In genomic region chr19:2042485-2043268, GRCh38 we compare ENCODE assay signal across 8 cellular contexts. TPM values are rescaled to one million over a fixed set of nuclear protein-coding genes. Genes with fewer than 3 reads are reported as not detected.
DNase-seq lines count a peak whose midpoint lies in the region; ATAC-seq and TF ChIP-seq lines count a peak whose summit lies in the region.

No MANE protein-coding gene starts in this region.

- no peak overlapping the region for H3K56ac ChIP-seq in IMR-90 (ENCODE audit: extremely low read depth, insufficient read depth, low read length)

- TF ChIP-seq RAD21 in IMR-90 (IDR thresholded peaks at IDR 0.05; ENCODE audit: low read length), result no peak

- H3K36me3 Mint-ChIP-seq in neural crest cell (ENCODE audit: low read depth), result no peaks in the 10 kb centered on the region

- no TSS peak for BruUV-seq in IMR-90 (replicated peaks; lab: Mats Ljungman, UMichigan)

- H3K4me2 ChIP-seq in IMR-90 (ENCODE audit: low read depth, low read length), result peak overlapping the region; percentile 11

- TF ChIP-seq POLR2A in GM10847 (IDR thresholded peaks at IDR 0.05; ENCODE audit: extremely low read depth, insufficient read length) (peak; percentile 19), IMR-90 (IDR thresholded peaks at IDR 0.05; ENCODE audit: low read depth, low read length) (no peak)

- ATAC-seq in IMR-90 (ENCODE audit: low read depth), result no peak

- WGBS in IMR-90 (ENCODE audit: extremely low coverage in 2 of 2, insufficient read length in 1 of 2), 2 experiments, result 21% methylated on average over 7 of the region's 30 CpGs; no CpG with 5 or more reads in 1 of the 2 experiments

- H3K4me3 Mint-ChIP-seq in neural crest cell, result no peak overlapping the region

- peak overlapping the region; percentile 99 for H2AK9ac ChIP-seq in IMR-90 (replicated peaks; ENCODE audit: low read depth, low read length, poor library complexity)

- peaks cover 5 to 43% of the 10 kb centered on the region in 2 experiments; a peak in 3 of 4 replicates for H3K79me1 ChIP-seq in IMR-90 (ENCODE audit: low read depth in 1 of 2, low read length in 2 of 2)

- H3K23ac ChIP-seq in IMR-90 (ENCODE audit: low read depth, low read length), result no peak overlapping the region

- H3K27ac Mint-ChIP-seq in neural crest cell (ENCODE audit: unreplicated experiment), result peak overlapping the region; percentile 43

- no peak overlapping the region; the same call in 1 of the 2 replicates for H2BK20ac ChIP-seq in IMR-90 (ENCODE audit: low read depth, low read length)

- H3K4me3 ChIP-seq in IMR-90 (ENCODE audit: insufficient read depth, low read depth, low read length), result no peak overlapping the region
- H3K4me3 ChIP-seq in duodenal mucosa (ENCODE audit: low read depth in 1 of 2, low read length in 2 of 2), result peak overlapping the region; percentile 50 to 60

- intact Hi-C loops in IMR-90 (cut with micrococcal nuclease), result no loop called here

- H3K9me3 Mint-ChIP-seq in neural crest cell, result no peaks in the 10 kb centered on the region

- peak overlapping the region; percentile 90 to 99 for H4K8ac ChIP-seq in IMR-90 (ENCODE audit: low read depth in 2 of 2, low read length in 2 of 2)

- H3K14ac ChIP-seq in IMR-90 (replicated peaks; ENCODE audit: low read depth, low read length), result peak overlapping the region; percentile 76

- 0 out of 2 replicates have a peak, but pooled peaks cover 4% of the 10 kb centered on the region for H3K9me1 ChIP-seq in IMR-90 (ENCODE audit: insufficient read depth, low read length)

- DNase-seq in IMR-90 (no peak), neural crest cell (ENCODE audit: low read depth, low spot score) (no peak), NCI-H1417 treated with DMSO at 0.1 percent for 48 hours (lab: John Stamatoyannopoulos, UW) (no peak), NCI-H2227 (lab: John Stamatoyannopoulos, UW; ENCODE audit: unreplicated experiment) (no peak), NCI-H2227 treated with DMSO at 0.1 percent for 48 hours (lab: John Stamatoyannopoulos, UW) (no peak), HT-29 (ENCODE audit: low spot score) (no peak)

- CTCF ChIA-PET in IMR-90 (lab: Yijun Ruan, JAX), result no interaction called here

- H3K4ac ChIP-seq in IMR-90 (ENCODE audit: low read depth, low read length), result peak overlapping the region; percentile 83

- H3K18ac ChIP-seq in IMR-90 (ENCODE audit: low read depth, low read length), result peak overlapping the region; percentile 14; the same call in 1 of the 2 replicates

- in situ Hi-C loops in IMR-90 (cut with MboI; ENCODE audit: low sequenced_read_pairs), result no loop called here

- peak overlapping the region; percentile 70; the same call in 1 of the 2 replicates for H2BK120ac ChIP-seq in IMR-90 (ENCODE audit: low read depth, low read length)

- TF ChIP-seq CTCF in IMR-90 (conservative IDR thresholded peaks at IDR 0.05; ENCODE audit: low read depth, low read length) (no peak), neural crest cell (conservative IDR thresholded peaks at IDR 0.05) (no peak)

- H2AK5ac ChIP-seq in IMR-90 (ENCODE audit: low read depth, low read length), result peak overlapping the region; percentile 59

- peak overlapping the region; percentile 72 for H4K91ac ChIP-seq in IMR-90 (ENCODE audit: insufficient read depth, low read depth, low read length)

- POLR2A ChIA-PET in IMR-90 (lab: Charles Lee; ENCODE audit: unreplicated experiment), result no interaction called here

- peak overlapping the region; percentile 91 for H2AFZ ChIP-seq in IMR-90 (replicated peaks; ENCODE audit: low read length, poor library complexity)

- dilution Hi-C loops in IMR-90 (cut with HindIII; ENCODE audit: low sequenced_read_pairs, unreplicated experiment), result no loop called here

- H3K9ac ChIP-seq in IMR-90 (ENCODE audit: low read depth, low read length) (peak overlapping the region; percentile 60), duodenal mucosa (ENCODE audit: low read depth in 1 of 2, low read length in 2 of 2) (peak overlapping the region; percentile 75 to 76)

- H4K20me1 ChIP-seq in IMR-90 (ENCODE audit: insufficient read depth, low read length), result peaks cover 33% of the 10 kb centered on the region

- no peaks in the 10 kb centered on the region for H3K4me1 Mint-ChIP-seq in neural crest cell

- peak overlapping the region; percentile 74 for H4K5ac ChIP-seq in IMR-90 (ENCODE audit: low read depth, low read length)

- no peaks in the 10 kb centered on the region for H3K27me3 Mint-ChIP-seq in neural crest cell (ENCODE audit: low read depth)

- H3K27me3 ChIP-seq in IMR-90 (ENCODE audit: control insufficient read depth, insufficient read depth, low read length) (no peaks in the 10 kb centered on the region), duodenal mucosa (ENCODE audit: control insufficient read depth in 1 of 2, insufficient read depth in 2 of 2, low read length in 2 of 2) (no peaks in the 10 kb centered on the region)

- peaks cover 54% of the 10 kb centered on the region for H3K36me3 ChIP-seq in IMR-90 (ENCODE audit: control insufficient read depth, insufficient read depth, low read length)
- H3K36me3 ChIP-seq in duodenal mucosa (ENCODE audit: control insufficient read depth in 1 of 2, insufficient read depth in 2 of 2, low read length in 2 of 2), result peaks cover 34 to 63% of the 10 kb centered on the region in 2 donors

- H3K27ac ChIP-seq in IMR-90 (ENCODE audit: insufficient read depth, low read length), result peak overlapping the region; percentile 51
- peak overlapping the region; percentile 96 for H3K27ac ChIP-seq in duodenal mucosa (ENCODE audit: low read depth, low read length)

- peak overlapping the region; percentile 28; the same call in 1 of the 3 replicates for H2BK15ac ChIP-seq in IMR-90 (ENCODE audit: low read depth, low read length)

- H3K9me3 ChIP-seq in IMR-90 (ENCODE audit: control insufficient read depth, insufficient read depth, low read length) (no peaks in the 10 kb centered on the region), duodenal mucosa (ENCODE audit: control insufficient read depth in 1 of 2, low read length in 2 of 2) (no peaks in the 10 kb centered on the region)

- peaks cover 19% of the 10 kb centered on the region for H3K4me1 ChIP-seq in IMR-90 (ENCODE audit: control insufficient read depth, insufficient read depth, low read length)
- H3K4me1 ChIP-seq in duodenal mucosa (ENCODE audit: control insufficient read depth in 1 of 2, insufficient read depth in 2 of 2, low read length in 2 of 2), result peaks cover 52 to 59% of the 10 kb centered on the region in 2 donors

- peak overlapping the region; percentile 29 for H2BK5ac ChIP-seq in IMR-90 (ENCODE audit: low read depth, low read length, poor library complexity, severe bottlenecking)

TF ChIP-seq in IMR-90, 13 proteins besides CTCF, POLR2A, EP300 and RAD21:
- no peak for TF ChIP-seq BHLHE40 (IDR thresholded peaks at IDR 0.05; ENCODE audit: low read depth, low read length)
- TF ChIP-seq MAFK (IDR thresholded peaks at IDR 0.05; ENCODE audit: low read depth, low read length), result no peak

RNA-seq across cellular contexts. Expression of gene MKNK2, which starts 8.4 kb away (rescaled TPM):
- 20.8 and 21.9 TPM in 2 replicates for total RNA-seq in IMR-90 (2012; rRNA removed)
- polyA plus RNA-seq in IMR-90 (2012; rRNA removed), result 31.8 and 37.5 TPM in 2 replicates
- polyA plus RNA-seq in IMR-90 (2012; cell fraction: cytosol; rRNA removed), result 25.9 and 51.6 TPM in 2 replicates
- 57.0 and 142 TPM in 2 replicates for polyA plus RNA-seq in IMR-90 (2012; cell fraction: nucleus; rRNA removed; ENCODE audit: low replicate concordance)
- 115 and 123 TPM in 2 replicates for total RNA-seq in neural crest cell
- total RNA-seq in HT-29 (2014; rRNA removed; shearing (Covaris generic)), result 212 and 223 TPM in 2 replicates

RNA-seq across cellular contexts. Expression of gene BTBD2, which starts 27.2 kb away (rescaled TPM):
- total RNA-seq in IMR-90 (2012; rRNA removed), result 24.4 and 25.8 TPM in 2 replicates
- 65.7 and 67.1 TPM in 2 replicates for polyA plus RNA-seq in IMR-90 (2012; rRNA removed)
- polyA plus RNA-seq in IMR-90 (2012; cell fraction: cytosol; rRNA removed), result 38.7 and 95.6 TPM in 2 replicates
- polyA plus RNA-seq in IMR-90 (2012; cell fraction: nucleus; rRNA removed; ENCODE audit: low replicate concordance), result 53.9 and 143 TPM in 2 replicates
- 138 and 142 TPM in 2 replicates for total RNA-seq in neural crest cell
- total RNA-seq in HT-29 (2014; rRNA removed; shearing (Covaris generic)), result 43.3 and 56.4 TPM in 2 replicates

RNA-seq across cellular contexts. Expression of gene MOB3A, which starts 53.4 kb away (rescaled TPM):
- total RNA-seq in IMR-90 (2012; rRNA removed), result 8.9 and 9.3 TPM in 2 replicates
- polyA plus RNA-seq in IMR-90 (2012; rRNA removed), result 26.5 and 28.8 TPM in 2 replicates
- 20.4 and 29.9 TPM in 2 replicates for polyA plus RNA-seq in IMR-90 (2012; cell fraction: cytosol; rRNA removed)
- polyA plus RNA-seq in IMR-90 (2012; cell fraction: nucleus; rRNA removed; ENCODE audit: low replicate concordance), result 15.3 and 28.7 TPM in 2 replicates
- total RNA-seq in neural crest cell, result 40.0 and 42.1 TPM in 2 replicates
- 7.7 and 9.2 TPM in 2 replicates for total RNA-seq in HT-29 (2014; rRNA removed; shearing (Covaris generic))

RNA-seq across cellular contexts. Expression of gene IZUMO4, which starts 54.0 kb away (rescaled TPM):
- total RNA-seq in IMR-90 (2012; rRNA removed) (0.56 and 0.72 TPM in 2 replicates), neural crest cell (5.5 and 5.6 TPM in 2 replicates)
- 2.8 and 3.4 TPM in 2 replicates for polyA plus RNA-seq in IMR-90 (2012; rRNA removed)
- polyA plus RNA-seq in IMR-90 (2012; cell fraction: cytosol; rRNA removed), result 0.37 and 1.5 TPM in 2 replicates
- 19.5 and 47.8 TPM in 2 replicates for polyA plus RNA-seq in IMR-90 (2012; cell fraction: nucleus; rRNA removed; ENCODE audit: low replicate concordance)
- total RNA-seq in HT-29 (2014; rRNA removed; shearing (Covaris generic)), result 2.7 and 5.3 TPM in 2 replicates
